9 cellular contexts compared by ENCODE assay signal in genomic region chr9:127968717-127969383, GRCh38. TPM values are rescaled to one million over a fixed set of nuclear protein-coding genes. Genes with fewer than 3 reads are reported as not detected.
DNase-seq lines count a peak whose midpoint lies in the region; ATAC-seq and TF ChIP-seq lines count a peak whose summit lies in the region.
"Had no signal": no experiment of that assay in that cellular context is flagged by ENCODE, and none has a peak within 500 bp of the region (broad histone marks: within the 10 kb centered on the region; RNA-seq: fewer than 3 reads in every experiment).

No MANE protein-coding gene starts in this region.

- no peak overlapping the region for H3K4me3 ChIP-seq in fibroblast of pulmonary artery (replicated peaks; ENCODE audit: low read depth, low read length)
- no peak overlapping the region for H3K4me3 ChIP-seq in trophoblast cell (ENCODE audit: low read depth, low read length)

- no peak overlapping the region for H3K4me2 ChIP-seq in trophoblast cell (ENCODE audit: low read length)

- ATAC-seq in GM19324 (IDR thresholded peaks at IDR 0.05; ENCODE audit: low FRiP score, unreplicated experiment) (no peak), GM21515 (IDR thresholded peaks at IDR 0.05; ENCODE audit: unreplicated experiment) (no peak)

- H3K9ac ChIP-seq in trophoblast cell (ENCODE audit: low read length): no peak overlapping the region

- DNase-seq in NCI-H345 (lab: John Stamatoyannopoulos, UW) (peak; percentile 72), NCI-H345 treated with DMSO at 0.1 percent for 48 hours (lab: John Stamatoyannopoulos, UW; ENCODE audit: unreplicated experiment) (no peak), T1000 (lab: John Stamatoyannopoulos, UW) (peak; percentile 10), fibroblast of pulmonary artery (ENCODE audit: low read depth) (peak; percentile 83), trophoblast cell (peak; percentile 76 to 79), immature natural killer cell (no peak)
- DNase-seq: DND-41 had no signal

- no peak overlapping the region for H2BK5ac ChIP-seq in trophoblast cell (ENCODE audit: low read depth, low read length, poor library complexity)

- peaks cover 60% of the 10 kb centered on the region for H3K79me2 ChIP-seq in trophoblast cell (ENCODE audit: control insufficient read depth, insufficient read depth, low read length, poor library complexity)

- no peak overlapping the region for H4K12ac ChIP-seq in trophoblast cell (ENCODE audit: low read depth, low read length)

- H3K18ac ChIP-seq in trophoblast cell (ENCODE audit: low read length): peak overlapping the region; percentile 62

- no peaks in the 10 kb centered on the region for H3K9me3 ChIP-seq in trophoblast cell (ENCODE audit: insufficient read depth, low read depth, low read length)

- peak overlapping the region; percentile 21 for H2BK12ac ChIP-seq in trophoblast cell (ENCODE audit: low read length)

- no peaks in the 10 kb centered on the region for H3K36me3 Mint-ChIP-seq in immature natural killer cell

- H2AK5ac ChIP-seq in trophoblast cell (ENCODE audit: low read length): peak overlapping the region; percentile 26

- H2BK120ac ChIP-seq in trophoblast cell (ENCODE audit: insufficient read depth, low read length, poor library complexity): no peak overlapping the region

- no CpG with 5 or more reads among the region's 10 CpGs for WGBS in trophoblast cell (ENCODE audit: extremely low coverage, insufficient coverage, insufficient read length)

- H2AFZ ChIP-seq in trophoblast cell (ENCODE audit: insufficient read depth, low read length, poor library complexity): no peak overlapping the region

- peaks cover 32 to 36% of the 10 kb centered on the region in 2 donors for H3K4me1 Mint-ChIP-seq in immature natural killer cell

- no peak overlapping the region for H3K14ac ChIP-seq in trophoblast cell (ENCODE audit: low read length)

- peak overlapping the region in 1 of 6 donors; percentile 6 for H3K27ac Mint-ChIP-seq in immature natural killer cell

- peaks cover 2 to 3% of the 10 kb centered on the region in 2 experiments for H3K36me3 ChIP-seq in trophoblast cell (ENCODE audit: control insufficient read depth in 1 of 2, insufficient read depth in 2 of 2, low read length in 2 of 2)

- H3K27ac ChIP-seq in trophoblast cell (ENCODE audit: low read depth, low read length): no peak overlapping the region

- peak overlapping the region; percentile 3 for H3K4ac ChIP-seq in trophoblast cell (ENCODE audit: low read depth, low read length)

- no peak overlapping the region for H4K91ac ChIP-seq in trophoblast cell (ENCODE audit: low read depth, low read length)

- no peaks in the 10 kb centered on the region for H3K9me3 Mint-ChIP-seq in immature natural killer cell

- peaks cover 58 to 79% of the 10 kb centered on the region in 2 experiments for H3K4me1 ChIP-seq in trophoblast cell (ENCODE audit: control insufficient read depth in 1 of 2, insufficient read depth in 2 of 2, low read length in 2 of 2)

- H3K23ac ChIP-seq in trophoblast cell (ENCODE audit: low read length): no peak overlapping the region

- no peak overlapping the region for H4K8ac ChIP-seq in trophoblast cell (ENCODE audit: low read depth, low read length)

- peaks cover 0 to 5% (median 4%) of the 10 kb centered on the region in 3 donors for H3K27me3 Mint-ChIP-seq in immature natural killer cell (ENCODE audit: low read depth in 3 of 3)

- H3K79me1 ChIP-seq in trophoblast cell (ENCODE audit: low read length): peaks cover 16% of the 10 kb centered on the region

- no peaks in the 10 kb centered on the region for H3K27me3 ChIP-seq in trophoblast cell (ENCODE audit: insufficient read depth, low read length)

- no peak for TF ChIP-seq CTCF in fibroblast of pulmonary artery (IDR thresholded peaks at IDR 0.05; ENCODE audit: low read length, missing control alignments)

- H3K4me3 Mint-ChIP-seq in immature natural killer cell: no peak overlapping the region

RNA-seq across cellular contexts. Expression of gene EEIG1, which starts 11.9 kb away (rescaled TPM):
- 131 and 139 TPM in 2 replicates for polyA plus RNA-seq in trophoblast cell (2013)
- 10 to 100 TPM in 2 of 3 donors, 1 to 10 TPM in 1; 7.6 to 19.6 (median 14.7) TPM for polyA plus RNA-seq in immature natural killer cell

RNA-seq across cellular contexts. Expression of gene DPM2, which starts 31.2 kb away (rescaled TPM):
- 27.7 and 31.0 TPM in 2 replicates for polyA plus RNA-seq in trophoblast cell (2013)
- 10 to 100 TPM; 48.0 to 79.7 (median 59.8) TPM for polyA plus RNA-seq in immature natural killer cell

RNA-seq across cellular contexts. Expression of gene PIP5KL1, which starts 38.3 kb away (rescaled TPM):
- 2.9 and 3.3 TPM in 2 replicates for polyA plus RNA-seq in trophoblast cell (2013)
- under 1 TPM in 2 of 3 donors, not detected in 1; 0.14 to 0.18 TPM for polyA plus RNA-seq in immature natural killer cell

RNA-seq across cellular contexts. Expression of gene ST6GALNAC4, which starts 52.0 kb away (rescaled TPM):
- 5.3 and 5.4 TPM in 2 replicates for polyA plus RNA-seq in trophoblast cell (2013)
- polyA plus RNA-seq in immature natural killer cell: 10 to 100 TPM in 1 of 3 donors, 1 to 10 TPM in 2; 8.7 to 20.1 (median 9.1) TPM

Comparison
In these comparisons a context has a peak if more than half of its experiments do, and no peak if none do; other contexts are left out.
1. DNase-seq: peak in NCI-H345 (single experiment), T1000 (single experiment), fibroblast of pulmonary artery (single experiment) and trophoblast cell (2 of 2); none in NCI-H345 treated with DMSO at 0.1 percent for 48 hours (single experiment) and immature natural killer cell (0 of 3).